ENCODE assay signal across 21 cellular contexts in the genomic region with DNA sequence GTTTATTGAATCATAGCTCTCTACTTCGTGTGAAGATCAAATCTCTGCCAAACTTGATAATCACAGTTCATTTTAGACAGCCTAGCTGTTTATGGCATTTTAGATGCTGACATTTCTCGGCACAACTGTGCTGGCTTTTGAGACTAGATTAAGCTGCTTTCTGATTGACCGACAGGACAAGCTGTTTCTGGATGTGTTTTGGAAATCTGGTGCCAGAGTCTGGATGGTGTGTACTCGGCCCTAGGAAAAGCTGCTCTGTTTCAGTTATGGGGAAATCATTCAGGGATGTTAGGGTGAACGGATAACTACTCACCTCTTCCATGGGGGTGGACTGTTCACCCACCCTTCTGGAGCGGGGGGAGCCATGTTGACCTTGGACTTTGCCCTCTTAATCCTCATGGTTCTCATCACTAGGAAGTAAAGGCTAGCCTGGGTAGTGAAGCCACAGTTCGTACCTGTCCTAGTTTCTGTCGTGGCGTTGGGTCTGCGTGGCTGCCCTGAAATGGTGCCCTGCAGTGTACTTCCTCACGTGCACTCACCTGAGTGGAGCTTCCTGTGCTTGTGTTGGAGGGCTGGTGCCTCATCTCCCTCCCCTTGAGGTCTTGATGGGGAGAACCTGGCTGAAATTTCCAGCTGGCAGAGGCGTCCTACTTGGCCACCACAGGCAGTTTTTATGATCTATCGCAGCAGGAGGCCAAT.
"Had no signal": no experiment of that assay in that cellular context is flagged by ENCODE, and none has a peak within 500 bp of the region (broad histone marks: within the 10 kb centered on the region; RNA-seq: fewer than 3 reads in every experiment).

No MANE protein-coding gene starts in this region.

- H3K4me1 ChIP-seq: body of pancreas, colonic mucosa had no signal

- H3K4me3 ChIP-seq: body of pancreas, colonic mucosa, esophagus squamous epithelium, mucosa of descending colon, smooth muscle cell, upper lobe of left lung had no signal

- DNase-seq: activated CD4-positive, alpha-beta T cell treated with anti-CD3 and anti-CD28 coated beads for 36 hours; activated CD8-positive, alpha-beta memory T cell treated with anti-CD3 and anti-CD28 coated beads, Interleukin-2, amount 50 U/mL, for 4 hours; activated CD8-positive, alpha-beta T cell treated with anti-CD3 and anti-CD28 coated beads, Interleukin-2, amount 10 ng/mL, durations not matched to agents 7 days and 5 days; activated gamma-delta T cell treated with Interleukin-2 at 50 U/mL for 16 hours; activated naive CD8-positive, alpha-beta T cell treated with anti-CD3 and anti-CD28 coated beads for 36 hours; amygdala; body of pancreas; central memory CD4-positive, alpha-beta T cell; colonic mucosa; effector CD4-positive, alpha-beta T cell; esophagus squamous epithelium; immature natural killer cell; mucosa of descending colon; retina; stimulated activated CD4-positive, alpha-beta T cell treated with anti-CD3 and anti-CD28 coated beads, Interleukin-4, amount 100 ng/mL, for 4 hours; stimulated activated CD8-positive, alpha-beta memory T cell treated with anti-CD3 and anti-CD28 coated beads, Interleukin-4, amount 100 ng/mL, for 48 hours; stimulated activated naive CD8-positive, alpha-beta T cell treated with anti-CD3 and anti-CD28 coated beads, Interleukin-15, Interleukin-2, amounts not matched to agents 100 U/mL and 50 U/mL, for 24 hours; T-helper 17 cell had no signal

- H3K27ac ChIP-seq: body of pancreas, colonic mucosa, upper lobe of left lung had no signal

- H3K36me3 ChIP-seq: colonic mucosa, esophagus squamous epithelium, upper lobe of left lung had no signal

- H3K27me3 ChIP-seq: body of pancreas, colonic mucosa, esophagus squamous epithelium, upper lobe of left lung had no signal

- H3K9me3 ChIP-seq: body of pancreas, colonic mucosa, esophagus squamous epithelium, mucosa of descending colon, upper lobe of left lung had no signal

- ATAC-seq: activated CD4-positive, alpha-beta T cell treated with anti-CD3 and anti-CD28 coated beads for 36 hours; activated CD8-positive, alpha-beta T cell treated with anti-CD3 and anti-CD28 coated beads, Interleukin-2, amount 10 ng/mL, durations not matched to agents 7 days and 5 days; body of pancreas; natural killer cell treated with Interleukin-12 subunit alpha and Interleukin-12 subunit beta and Interleukin-15 and Interleukin-18, amount 100 ng/mL, for 72 hours; stimulated activated naive CD8-positive, alpha-beta T cell treated with anti-CD3 and anti-CD28 coated beads, Interleukin-15, Interleukin-2, amounts not matched to agents 100 U/mL and 50 U/mL, for 24 hours; T-helper 17 cell had no signal
